1 cellular context compared by ENCODE assay signal in genomic region chr12:78703820-78704525, GRCh38.
TF ChIP-seq lines count a peak whose summit lies in the region.

No MANE protein-coding gene starts in this region.

TF ChIP-seq in SK-N-SH, 30 proteins besides CTCF, POLR2A, EP300 and RAD21 (continued from another document):
- TF ChIP-seq REST (IDR thresholded peaks at IDR 0.05; ENCODE audit: low read depth, low read length) (no peak), RXRA (IDR thresholded peaks at IDR 0.05; ENCODE audit: borderline replicate concordance, low read depth) (0 out of 2 replicates have a peak, but pooled peaks have one; percentile 45), TEAD4 (IDR thresholded peaks at IDR 0.05; ENCODE audit: borderline replicate concordance, insufficient read depth) (peak; percentile 85), IRF3 (IDR thresholded peaks at IDR 0.05; ENCODE audit: low read depth, low read length) (no peak), ZBTB33 (IDR thresholded peaks at IDR 0.05; ENCODE audit: borderline replicate concordance, low read depth) (no peak)
